Comparison of ENCODE assay signal across 8 cellular contexts in the genomic region with DNA sequence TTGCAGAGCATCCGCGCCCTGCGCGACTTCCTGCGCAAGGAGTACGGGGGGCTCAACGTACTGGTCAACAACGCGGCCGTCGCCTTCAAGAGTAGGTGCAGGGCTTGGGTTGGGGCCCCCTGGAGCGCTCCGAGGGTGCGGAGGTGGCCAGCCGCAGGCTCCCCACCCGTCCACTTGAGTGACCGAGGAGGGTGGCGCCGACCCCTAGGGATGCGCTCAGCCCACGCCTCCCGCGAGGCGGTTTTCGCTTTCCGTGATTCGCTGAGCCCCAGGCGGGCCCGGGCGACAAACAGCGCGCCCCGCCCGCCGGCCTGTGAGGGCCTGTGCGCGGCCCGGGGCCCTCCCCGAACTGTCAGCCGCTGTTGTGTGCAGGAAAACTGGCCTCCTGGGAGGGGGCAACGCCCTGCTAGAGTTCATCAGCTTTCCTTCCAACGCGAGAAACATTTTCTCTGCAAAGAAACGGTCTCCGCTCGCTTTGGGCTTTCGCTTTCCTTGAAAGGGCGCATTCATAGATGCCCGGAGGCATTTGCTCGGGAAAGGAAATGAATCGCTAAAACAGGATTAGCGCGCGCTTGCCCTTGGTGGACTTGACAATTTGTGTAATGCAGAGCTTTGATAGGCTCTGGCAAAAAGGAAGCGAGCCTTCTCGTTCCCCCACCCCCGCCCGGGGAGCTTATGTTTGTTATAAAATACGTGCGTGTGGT.
A peak's percentile ranks its signal among the peaks of the same experiment; 100 is the strongest.
DNase-seq lines count a peak whose midpoint lies in the region; ATAC-seq and TF ChIP-seq lines count a peak whose summit lies in the region.

No MANE protein-coding gene starts in this region.

- H3K4me1 ChIP-seq in tibial artery = peaks cover 0 to 31% (median 15%) of the 10 kb centered on the region in 4 donors

- H3K27ac ChIP-seq in tibial artery = peak overlapping the region; percentile 92 to 98

- peaks cover 31% of the 10 kb centered on the region for H3K36me3 Mint-ChIP-seq in activated naive CD4-positive, alpha-beta T cell treated with anti-CD3 and anti-CD28 coated beads, Interleukin-2, amount 10 ng/mL, durations not matched to agents 7 days and 5 days
- H3K36me3 Mint-ChIP-seq in nephron progenitor cell (ENCODE audit: low read depth) = no peaks in the 10 kb centered on the region

- H3K4me1 Mint-ChIP-seq in activated naive CD4-positive, alpha-beta T cell treated with anti-CD3 and anti-CD28 coated beads, Interleukin-2, amount 10 ng/mL, durations not matched to agents 7 days and 5 days = peaks cover 50% of the 10 kb centered on the region
- H3K4me1 Mint-ChIP-seq in nephron progenitor cell = peaks cover 19% of the 10 kb centered on the region

- peak overlapping the region; percentile 81 to 98 for H3K4me3 ChIP-seq in tibial artery

- H3K27ac Mint-ChIP-seq in activated naive CD4-positive, alpha-beta T cell treated with anti-CD3 and anti-CD28 coated beads, Interleukin-2, amount 10 ng/mL, durations not matched to agents 7 days and 5 days = peak overlapping the region; percentile 97
- no peak overlapping the region for H3K27ac Mint-ChIP-seq in nephron progenitor cell

- peak overlapping the region; percentile 89 for H3K4me3 Mint-ChIP-seq in activated naive CD4-positive, alpha-beta T cell treated with anti-CD3 and anti-CD28 coated beads, Interleukin-2, amount 10 ng/mL, durations not matched to agents 7 days and 5 days
- H3K4me3 Mint-ChIP-seq in nephron progenitor cell = peak overlapping the region; percentile 80

- peaks cover 7% of the 10 kb centered on the region for H3K27me3 Mint-ChIP-seq in activated naive CD4-positive, alpha-beta T cell treated with anti-CD3 and anti-CD28 coated beads, Interleukin-2, amount 10 ng/mL, durations not matched to agents 7 days and 5 days
- peaks cover 90% of the 10 kb centered on the region for H3K27me3 Mint-ChIP-seq in nephron progenitor cell (ENCODE audit: low read depth, poor library complexity)

- H3K27me3 ChIP-seq in tibial artery = no peaks in the 10 kb centered on the region

- TF ChIP-seq CTCF in nephron progenitor cell (IDR thresholded peaks at IDR 0.05) (no peak), tibial artery (IDR thresholded peaks at IDR 0.05) (no peak)

- no peak for ATAC-seq in GM18873 (IDR thresholded peaks at IDR 0.05; ENCODE audit: low FRiP score, unreplicated experiment)

- CTCF ChIA-PET in activated naive CD4-positive, alpha-beta T cell treated with anti-CD3 and anti-CD28 coated beads, Interleukin-2, amount 10 ng/mL, durations not matched to agents 7 days and 5 days (lab: Charles Lee) = interaction anchor here (1.4 to 1.5 kb wide), 2 partner anchors 10 to 17 kb away, joined by 4 to 5 read pairs; no protein-coding TSS in a partner anchor

- no peaks in the 10 kb centered on the region for H3K9me3 ChIP-seq in tibial artery

- peaks cover 0 to 18% (median 8%) of the 10 kb centered on the region in 3 donors for H3K36me3 ChIP-seq in tibial artery

- DNase-seq in DMS53 (lab: John Stamatoyannopoulos, UW) (peak; percentile 78), HuH-7 (ENCODE audit: low spot score) (peak; percentile 51), SHP77 (lab: John Stamatoyannopoulos, UW) (peak; percentile 74 to 77), foreskin melanocyte (peak; percentile 98), nephron progenitor cell (peak; percentile 52), tibial artery (peak; percentile 80 to 91)
- DNase-seq in activated naive CD4-positive, alpha-beta T cell treated with anti-CD3 and anti-CD28 coated beads, Interleukin-2, amount 10 ng/mL, durations not matched to agents 7 days and 5 days = peak; percentile 81

- intact Hi-C loops in tibial artery (cut with DNase I; ENCODE audit: low total_unique reads) = no loop called here

- no peaks in the 10 kb centered on the region for H3K9me3 Mint-ChIP-seq in activated naive CD4-positive, alpha-beta T cell treated with anti-CD3 and anti-CD28 coated beads, Interleukin-2, amount 10 ng/mL, durations not matched to agents 7 days and 5 days
- H3K9me3 Mint-ChIP-seq in nephron progenitor cell = no peaks in the 10 kb centered on the region
